ENCODE assay signal across 14 cellular contexts in the genomic region with DNA sequence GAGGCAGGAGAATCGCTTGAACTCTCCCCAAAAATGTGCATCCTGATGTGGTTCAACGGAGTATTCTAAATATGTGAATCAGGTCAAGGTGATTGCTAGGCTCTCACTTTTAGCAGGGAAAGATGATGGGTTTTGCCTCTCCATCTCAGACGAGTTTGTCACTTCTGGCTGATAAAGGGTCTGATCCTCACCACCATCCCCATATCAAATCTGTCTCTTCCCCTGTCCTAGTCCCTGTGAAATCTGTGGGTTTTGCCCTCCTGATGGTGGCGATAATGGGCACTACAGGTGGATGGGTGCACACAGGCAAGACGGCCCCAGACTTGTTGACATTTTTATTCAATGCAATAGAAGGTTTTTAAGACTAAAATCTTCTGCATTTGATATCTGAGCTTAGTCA.
DNase-seq lines count a peak whose midpoint lies in the region; ATAC-seq and TF ChIP-seq lines count a peak whose summit lies in the region.
"Had no signal": no experiment of that assay in that cellular context is flagged by ENCODE, and none has a peak within 500 bp of the region (broad histone marks: within the 10 kb centered on the region; RNA-seq: fewer than 3 reads in every experiment).

No MANE protein-coding gene starts in this region.

- H3K27ac Mint-ChIP-seq in CD14-positive monocyte: no peak overlapping the region
- no peak overlapping the region for H3K27ac Mint-ChIP-seq in activated T-cell treated with anti-CD3 and anti-CD28 coated beads, Interleukin-2, amount 50 U/mL, for 72 hours
- H3K27ac Mint-ChIP-seq: CD4-positive, CD25-positive, alpha-beta regulatory T cell; CD8-positive, alpha-beta T cell had no signal

- no peak for TF ChIP-seq POLR2A in esophagus muscularis mucosa (IDR thresholded peaks at IDR 0.05; ENCODE audit: low read depth)

- H3K36me3 Mint-ChIP-seq in CD14-positive monocyte: no peaks in the 10 kb centered on the region
- no peaks in the 10 kb centered on the region for H3K36me3 Mint-ChIP-seq in activated T-cell treated with anti-CD3 and anti-CD28 coated beads, Interleukin-2, amount 50 U/mL, for 72 hours (ENCODE audit: insufficient read depth in 2 of 2)
- H3K36me3 Mint-ChIP-seq: CD4-positive, CD25-positive, alpha-beta regulatory T cell; CD8-positive, alpha-beta T cell had no signal

- intact Hi-C loops in esophagus muscularis mucosa (cut with DNase I) (no loop called here), CD14-positive monocyte (cut with micrococcal nuclease) (no loop called here)

- no peak overlapping the region for H3K4me3 Mint-ChIP-seq in CD14-positive monocyte
- H3K4me3 Mint-ChIP-seq in activated T-cell treated with anti-CD3 and anti-CD28 coated beads, Interleukin-2, amount 50 U/mL, for 72 hours: no peak overlapping the region
- H3K4me3 Mint-ChIP-seq: CD4-positive, CD25-positive, alpha-beta regulatory T cell; CD8-positive, alpha-beta T cell had no signal

- TF ChIP-seq EP300 in esophagus muscularis mucosa (IDR thresholded peaks at IDR 0.05): no peak

- H3K4me1 Mint-ChIP-seq in CD14-positive monocyte: no peaks in the 10 kb centered on the region
- H3K4me1 Mint-ChIP-seq in activated T-cell treated with anti-CD3 and anti-CD28 coated beads, Interleukin-2, amount 50 U/mL, for 72 hours (ENCODE audit: low read depth): no peaks in the 10 kb centered on the region
- H3K4me1 Mint-ChIP-seq: CD4-positive, CD25-positive, alpha-beta regulatory T cell had no signal

- H3K9me3 Mint-ChIP-seq in CD14-positive monocyte: peaks cover 0 to 6% (median 2%) of the 10 kb centered on the region in 7 donors
- H3K9me3 Mint-ChIP-seq in activated T-cell treated with anti-CD3 and anti-CD28 coated beads, Interleukin-2, amount 50 U/mL, for 72 hours: peaks cover 3 to 6% of the 10 kb centered on the region in 2 donors

- H3K4me3 ChIP-seq in H7 (ENCODE audit: insufficient read depth, low read depth, low read length) (no peak overlapping the region), esophagus muscularis mucosa (no peak overlapping the region)
- H3K4me3 ChIP-seq: GM23248 had no signal

- DNase-seq in H7 (peak; percentile 22), NAMALWA (ENCODE audit: low spot score) (peak; percentile 3), esophagus muscularis mucosa (ENCODE audit: extremely low spot score) (peak; percentile 68), CD14-positive monocyte (ENCODE audit: low spot score) (no peak)
- DNase-seq in activated T-cell treated with anti-CD3 and anti-CD28 coated beads, Interleukin-2, amount 50 U/mL, for 72 hours: no peak
- DNase-seq: C1 segment of cervical spinal cord; Caco-2; CD4-positive, CD25-positive, alpha-beta regulatory T cell; CD8-positive, alpha-beta T cell; DMS153; DMS79 treated with DMSO at 0.1 percent for 48 hours; GM23248 had no signal

- peaks cover 0 to 1% (median 0%) of the 10 kb centered on the region in 3 donors for H3K27me3 Mint-ChIP-seq in CD14-positive monocyte (ENCODE audit: low read depth in 3 of 3)
- no peaks in the 10 kb centered on the region for H3K27me3 Mint-ChIP-seq in activated T-cell treated with anti-CD3 and anti-CD28 coated beads, Interleukin-2, amount 50 U/mL, for 72 hours (ENCODE audit: low read depth)
- H3K27me3 Mint-ChIP-seq: CD4-positive, CD25-positive, alpha-beta regulatory T cell had no signal

- no peak overlapping the region for H3K27ac ChIP-seq in esophagus muscularis mucosa (replicated peaks in 1 of 4)
- H3K27ac ChIP-seq: GM23248 had no signal

- no peak for ATAC-seq in HG02973 (IDR thresholded peaks at IDR 0.05; ENCODE audit: unreplicated experiment)
- no peak for ATAC-seq in activated T-cell treated with anti-CD3 and anti-CD28 coated beads, Interleukin-2, amount 50 U/mL, for 72 hours (replicated peaks in 1 of 2)
- ATAC-seq: CD8-positive, alpha-beta T cell; HCT116 had no signal

- H3K27me3 ChIP-seq in H7 (ENCODE audit: control insufficient read depth, insufficient read depth, low read length): no peaks in the 10 kb centered on the region
- no peaks in the 10 kb centered on the region for H3K27me3 ChIP-seq in esophagus muscularis mucosa

- no peaks in the 10 kb centered on the region for H3K36me3 ChIP-seq in H7 (replicated peaks; ENCODE audit: control insufficient read depth, insufficient read depth, low read length)
- H3K36me3 ChIP-seq in esophagus muscularis mucosa: no peaks in the 10 kb centered on the region

- H3K4me1 ChIP-seq in esophagus muscularis mucosa: no peaks in the 10 kb centered on the region
- H3K4me1 ChIP-seq: Caco-2 had no signal

- TF ChIP-seq CTCF in esophagus muscularis mucosa (IDR thresholded peaks at IDR 0.05) (no peak), CD14-positive monocyte (IDR thresholded peaks at IDR 0.05) (no peak)

- no peaks in the 10 kb centered on the region for H3K9me3 ChIP-seq in esophagus muscularis mucosa
- H3K9me3 ChIP-seq: Caco-2 had no signal

- WGBS in esophagus muscularis mucosa: 86% methylated on average over 5 of the region's 5 CpGs

Comparison
In these comparisons a context has a peak if more than half of its experiments do, and no peak if none do; other contexts are left out.
1. DNase-seq: peak in H7 (single experiment), NAMALWA (single experiment) and esophagus muscularis mucosa (single experiment); none in CD14-positive monocyte (single experiment) and activated T-cell treated with anti-CD3 and anti-CD28 coated beads, Interleukin-2, amount 50 U/mL, for 72 hours (0 of 2).